8 cellular contexts compared by ENCODE assay signal in genomic region chr6:34887753-34888440, GRCh38. TPM values are rescaled to one million over a fixed set of nuclear protein-coding genes. Genes with fewer than 3 reads are reported as not detected.
DNase-seq lines count a peak whose midpoint lies in the region; ATAC-seq and TF ChIP-seq lines count a peak whose summit lies in the region.

A gene with protein sequence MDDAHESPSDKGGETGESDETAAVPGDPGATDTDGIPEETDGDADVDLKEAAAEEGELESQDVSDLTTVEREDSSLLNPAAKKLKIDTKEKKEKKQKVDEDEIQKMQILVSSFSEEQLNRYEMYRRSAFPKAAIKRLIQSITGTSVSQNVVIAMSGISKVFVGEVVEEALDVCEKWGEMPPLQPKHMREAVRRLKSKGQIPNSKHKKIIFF (minus strand): TSS chr6:34888042. CDS start chr6:34887957, 85 bp downstream.

- peak; percentile 59 for ATAC-seq in GM19438 (IDR thresholded peaks at IDR 0.05; ENCODE audit: low read depth, unreplicated experiment)
- ATAC-seq in left lung, result peak; percentile 90

- H3K27me3 ChIP-seq in left lung, result no peaks in the 10 kb centered on the region

- peaks cover 6 to 52% of the 10 kb centered on the region in 2 donors for H3K4me1 ChIP-seq in left lung

- TF ChIP-seq CTCF in left lung (IDR thresholded peaks at IDR 0.05), result no peak

- intact Hi-C loops in left lung (cut with DNase I), result no loop called here

- peak within 1 kb of the TSS; percentile 85 for H3K4me3 ChIP-seq in left lung

- peak; percentile 45 to 93 (median 87) for DNase-seq in C1 segment of cervical spinal cord (lab: John Stamatoyannopoulos, UW)
- peak; percentile 88 for DNase-seq in HK-2 (ENCODE audit: unreplicated experiment)
- peak; percentile 87 for DNase-seq in NCI-H82 treated with DMSO at 0.1 percent for 48 hours (lab: John Stamatoyannopoulos, UW; ENCODE audit: unreplicated experiment)
- peak; percentile 91 to 93 for DNase-seq in activated CD4-positive, alpha-beta T cell treated with anti-CD3 and anti-CD28 coated beads, Interleukin-2, amount 50 U/mL, for 48 hours
- peak; percentile 96 for DNase-seq in dermis blood vessel endothelial cell
- peak; percentile 94 to 96 for DNase-seq in left lung
- peak; percentile 86 for DNase-seq in stimulated activated CD4-positive, alpha-beta T cell treated with anti-CD3 and anti-CD28 coated beads, Interleukin-2, amount 100 ng/mL, for 4 hours (ENCODE audit: low read depth)

- H3K36me3 ChIP-seq in left lung, result peaks cover 0 to 4% of the 10 kb centered on the region in 2 donors

- H3K27ac ChIP-seq in left lung, result peak within 1 kb of the TSS; percentile 79 to 90

- H3K9me3 ChIP-seq in left lung, result no peaks in the 10 kb centered on the region

RNA-seq across cellular contexts. Expression of the gene that starts here (rescaled TPM):
- total RNA-seq in dermis blood vessel endothelial cell, result 36.8 and 47.1 TPM in 2 replicates
- total RNA-seq in left lung, result 10 to 100 TPM; 22.6 to 23.9 TPM

Comparison
In these comparisons a context has a peak if more than half of its experiments do, and no peak if none do; other contexts are left out.
1. Peak in every context shown above with its lines: DNase-seq, ATAC-seq, H3K4me3 ChIP-seq and H3K27ac ChIP-seq.